22 cellular contexts compared by ENCODE assay signal in the genomic region with DNA sequence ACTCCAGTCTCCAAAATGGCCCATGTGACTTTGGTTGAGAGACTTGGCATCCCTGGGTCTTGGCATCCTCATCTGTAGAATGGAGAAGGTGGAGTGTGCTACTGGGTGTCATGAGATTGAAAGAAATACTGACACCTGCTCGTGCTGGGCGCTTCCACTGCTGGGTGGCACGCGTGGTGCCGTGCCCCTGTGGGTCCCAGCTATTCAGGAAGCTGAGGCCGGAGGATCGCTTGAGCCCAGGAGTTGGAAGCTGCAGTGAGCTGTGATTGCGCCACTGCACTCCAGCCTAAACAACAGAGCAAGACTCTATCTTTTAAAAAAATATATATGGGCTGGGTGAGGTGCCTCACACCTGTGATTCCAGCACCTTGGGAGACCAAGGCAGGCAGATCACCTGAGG. TPM values are rescaled to one million over a fixed set of nuclear protein-coding genes. Genes with fewer than 3 reads are reported as not detected.
"Had no signal": no experiment of that assay in that cellular context is flagged by ENCODE, and none has a peak within 500 bp of the region (broad histone marks: within the 10 kb centered on the region; RNA-seq: fewer than 3 reads in every experiment).

No MANE protein-coding gene starts in this region.

- H3K36me3 ChIP-seq: colonic mucosa, esophagus muscularis mucosa, esophagus squamous epithelium, gastrocnemius medialis, gastroesophageal sphincter, heart left ventricle, heart right ventricle had no signal

- H3K4me1 ChIP-seq: colonic mucosa, esophagus muscularis mucosa, esophagus squamous epithelium, foreskin keratinocyte, gastrocnemius medialis, gastroesophageal sphincter, heart left ventricle, heart right ventricle had no signal

- DNase-seq: colonic mucosa; cortex of kidney; dermis blood vessel endothelial cell; effector CD4-positive, alpha-beta T cell; effector CD8-positive, alpha-beta T cell; effector memory CD4-positive, alpha-beta T cell; effector memory CD8-positive, alpha-beta T cell; endodermal cell; erythroblast; esophagus squamous epithelium; foreskin keratinocyte; foreskin melanocyte; gastrocnemius medialis; head of caudate nucleus; heart left ventricle; heart right ventricle had no signal

- H3K4me3 ChIP-seq: colonic mucosa, coronary artery, dorsolateral prefrontal cortex, esophagus muscularis mucosa, esophagus squamous epithelium, gastrocnemius medialis, gastroesophageal sphincter, heart left ventricle, heart right ventricle had no signal

- H3K9me3 ChIP-seq: colonic mucosa, esophagus squamous epithelium, gastrocnemius medialis had no signal

- H3K27ac ChIP-seq: colonic mucosa, coronary artery, dorsolateral prefrontal cortex, epithelial cell of prostate, esophagus muscularis mucosa, esophagus squamous epithelium, foreskin keratinocyte, gastrocnemius medialis, gastroesophageal sphincter, heart left ventricle, heart right ventricle had no signal

- H3K27me3 ChIP-seq: colonic mucosa, foreskin keratinocyte, gastrocnemius medialis had no signal

- H3K4me3 Mint-ChIP-seq: dendritic cell treated with granulocyte-macrophage colony-stimulating factor and Interleukin-4, amounts not matched to agents 40 ng/mL and 50 ng/mL, for 4 days; effector memory CD8-positive, alpha-beta T cell; endodermal cell had no signal

- H3K27ac Mint-ChIP-seq: dendritic cell treated with granulocyte-macrophage colony-stimulating factor and Interleukin-4, amounts not matched to agents 40 ng/mL and 50 ng/mL, for 4 days; effector memory CD8-positive, alpha-beta T cell; endodermal cell had no signal

- H3K27me3 Mint-ChIP-seq: dendritic cell treated with granulocyte-macrophage colony-stimulating factor and Interleukin-4, amounts not matched to agents 40 ng/mL and 50 ng/mL, for 4 days; effector memory CD8-positive, alpha-beta T cell had no signal

RNA-seq across cellular contexts. Expression of a gene that starts 53.1 kb away (rescaled TPM):
- total RNA-seq: foreskin keratinocyte had no signal
